In genomic region chr12:131230340-131231099, GRCh38 we compare ENCODE assay signal across 1 cellular context.
TF ChIP-seq lines count a peak whose summit lies in the region.

No MANE protein-coding gene starts in this region.

TF ChIP-seq in H1, 55 proteins besides CTCF, POLR2A, EP300 and RAD21 (continued from another document):
- no peak for TF ChIP-seq ATF3 (IDR thresholded peaks at IDR 0.05; ENCODE audit: insufficient read depth, low read depth, low read length)
- TF ChIP-seq FOSL1 (IDR thresholded peaks at IDR 0.05; ENCODE audit: insufficient read depth, low read depth, low read length), result no peak
